Comparison of ENCODE assay signal across 13 cellular contexts in genomic region chr13:95154441-95154886, GRCh38.
DNase-seq lines count a peak whose midpoint lies in the region; ATAC-seq, FAIRE-seq and TF ChIP-seq lines count a peak whose summit lies in the region.
"Had no signal": no experiment of that assay in that cellular context is flagged by ENCODE, and none has a peak within 500 bp of the region (broad histone marks: within the 10 kb centered on the region; RNA-seq: fewer than 3 reads in every experiment).

No MANE protein-coding gene starts in this region.

- CTCF ChIA-PET in WTC11 (lab: Charles Lee), result interaction anchor here (0.6 to 3.3 kb wide), 5 partner anchors 35 to 493 kb away, joined by 3 to 12 read pairs (median 5); no protein-coding TSS in a partner anchor

- DNase-seq in COLO668 (lab: John Stamatoyannopoulos, UW; ENCODE audit: unreplicated experiment), result peak; percentile 39
- DNase-seq in NCI-H1417 treated with DMSO at 0.1 percent for 48 hours (lab: John Stamatoyannopoulos, UW), result peak; percentile 91
- no peak for DNase-seq in WTC11 (ENCODE audit: low spot score)
- DNase-seq in glomerular endothelial cell (ENCODE audit: extremely low read depth, low read depth, low spot score), result peak; percentile 60
- no peak for DNase-seq in H54 (ENCODE audit: insufficient read length, low spot score)
- no peak for DNase-seq in caudate nucleus (lab: John Stamatoyannopoulos, UW)
- DNase-seq: activated CD4-positive, CD25-positive, alpha-beta regulatory T cell treated with anti-CD3 and anti-CD28 coated beads, Interleukin-2, amount 50 U/mL, for 72 hours; body of pancreas; erythroblast; GDM1; stimulated activated naive B cell treated with anti-CD40 and anti-IgM and Interleukin-4, amounts not matched to agents 10 μg/mL and 1 μg/mL and 100 μg/mL, for 72 hours had no signal

- POLR2A ChIA-PET in WTC11 (lab: Charles Lee), result no interaction called here

- H3K4me3 Mint-ChIP-seq in WTC11, result peak overlapping the region; percentile 30; the same call in 1 of the 2 replicates
- H3K4me3 Mint-ChIP-seq: stimulated activated naive B cell treated with anti-CD40 and anti-IgM and Interleukin-4, amounts not matched to agents 10 μg/mL and 1 μg/mL and 100 μg/mL, for 72 hours had no signal

- no peak for FAIRE-seq in H54 (lab: Jason Lieb, UNC)

- no peak for ATAC-seq in WTC11
- no peak for ATAC-seq in GM21360 (IDR thresholded peaks at IDR 0.05; ENCODE audit: unreplicated experiment)
- ATAC-seq in HG02588 (IDR thresholded peaks at IDR 0.05; ENCODE audit: unreplicated experiment), result no peak
- ATAC-seq: body of pancreas; stimulated activated naive B cell treated with anti-CD40 and anti-IgM and Interleukin-4, amounts not matched to agents 10 μg/mL and 1 μg/mL and 100 μg/mL, for 72 hours had no signal

- H3K27ac ChIP-seq in caudate nucleus (ENCODE audit: low read depth, low read length), result no peak overlapping the region
- H3K27ac ChIP-seq: body of pancreas had no signal

- H3K27me3 Mint-ChIP-seq in WTC11 (ENCODE audit: low read depth), result peaks cover 25% of the 10 kb centered on the region
- H3K27me3 Mint-ChIP-seq: stimulated activated naive B cell treated with anti-CD40 and anti-IgM and Interleukin-4, amounts not matched to agents 10 μg/mL and 1 μg/mL and 100 μg/mL, for 72 hours had no signal

- TF ChIP-seq CTCF in WTC11 (IDR thresholded peaks at IDR 0.05), result no peak

- no peak for TF ChIP-seq POLR2A in H54 (IDR thresholded peaks at IDR 0.05; ENCODE audit: low read depth, low read length)

- H3K4me1 Mint-ChIP-seq in WTC11, result peaks cover 41% of the 10 kb centered on the region
- H3K4me1 Mint-ChIP-seq: stimulated activated naive B cell treated with anti-CD40 and anti-IgM and Interleukin-4, amounts not matched to agents 10 μg/mL and 1 μg/mL and 100 μg/mL, for 72 hours had no signal

- no peak overlapping the region for H3K27ac Mint-ChIP-seq in WTC11
- H3K27ac Mint-ChIP-seq: stimulated activated naive B cell treated with anti-CD40 and anti-IgM and Interleukin-4, amounts not matched to agents 10 μg/mL and 1 μg/mL and 100 μg/mL, for 72 hours had no signal

- H3K36me3 Mint-ChIP-seq in WTC11, result no peaks in the 10 kb centered on the region

- no peaks in the 10 kb centered on the region for H3K9me3 Mint-ChIP-seq in WTC11
- H3K9me3 Mint-ChIP-seq: stimulated activated naive B cell treated with anti-CD40 and anti-IgM and Interleukin-4, amounts not matched to agents 10 μg/mL and 1 μg/mL and 100 μg/mL, for 72 hours had no signal

TF ChIP-seq in WTC11, 78 proteins besides CTCF, POLR2A, EP300 and RAD21:
- TF ChIP-seq, protein P1, sequence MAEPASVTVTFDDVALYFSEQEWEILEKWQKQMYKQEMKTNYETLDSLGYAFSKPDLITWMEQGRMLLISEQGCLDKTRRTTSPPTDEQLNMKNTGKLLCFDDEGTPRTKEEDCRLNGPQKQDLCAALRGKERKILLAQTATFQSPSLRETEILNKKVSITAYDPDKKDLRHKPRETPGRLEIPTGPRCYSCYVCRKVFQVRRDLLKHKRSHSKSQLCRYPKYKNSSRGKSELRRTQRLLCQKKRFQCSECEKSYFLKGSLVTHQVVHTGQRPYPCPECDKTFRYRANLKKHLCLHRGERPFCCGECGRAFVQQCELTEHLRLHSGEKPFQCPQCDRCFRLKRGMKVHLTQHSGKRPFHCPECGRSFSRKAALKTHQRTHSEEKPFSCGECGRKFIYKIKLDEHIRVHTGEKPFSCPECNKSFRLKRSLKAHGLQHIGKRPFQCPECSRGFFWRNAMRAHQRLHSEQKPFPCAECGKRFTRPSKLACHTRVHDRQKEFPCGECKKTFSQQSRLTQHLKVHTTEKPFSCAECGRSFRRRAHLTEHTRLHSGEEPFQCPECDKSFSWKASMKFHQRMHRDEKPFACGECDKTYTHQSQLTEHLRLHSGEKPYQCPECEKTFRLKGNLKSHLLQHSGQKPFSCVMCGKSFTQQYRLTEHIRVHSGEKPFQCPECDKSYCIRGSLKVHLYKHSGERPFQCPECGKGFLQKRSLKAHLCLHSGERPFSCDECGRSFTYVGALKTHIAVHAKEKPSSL (CRISPR knock-in tag; conservative IDR thresholded peaks at IDR 0.05), result no peak
- no peak for TF ChIP-seq PRRX2 (CRISPR knock-in tag; IDR thresholded peaks at IDR 0.05)
- TF ChIP-seq SOX15 (CRISPR knock-in tag; IDR thresholded peaks at IDR 0.05), result no peak
- TF ChIP-seq, protein P2, sequence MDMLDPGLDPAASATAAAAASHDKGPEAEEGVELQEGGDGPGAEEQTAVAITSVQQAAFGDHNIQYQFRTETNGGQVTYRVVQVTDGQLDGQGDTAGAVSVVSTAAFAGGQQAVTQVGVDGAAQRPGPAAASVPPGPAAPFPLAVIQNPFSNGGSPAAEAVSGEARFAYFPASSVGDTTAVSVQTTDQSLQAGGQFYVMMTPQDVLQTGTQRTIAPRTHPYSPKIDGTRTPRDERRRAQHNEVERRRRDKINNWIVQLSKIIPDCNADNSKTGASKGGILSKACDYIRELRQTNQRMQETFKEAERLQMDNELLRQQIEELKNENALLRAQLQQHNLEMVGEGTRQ (CRISPR knock-in tag; IDR thresholded peaks at IDR 0.05), result no peak
- no peak for TF ChIP-seq ZBTB21 (CRISPR knock-in tag; IDR thresholded peaks at IDR 0.05; ENCODE audit: borderline replicate concordance)
- no peak for TF ChIP-seq SP1 (CRISPR knock-in tag; conservative IDR thresholded peaks at IDR 0.05)
- no peak for TF ChIP-seq ZNF423 (CRISPR knock-in tag; IDR thresholded peaks at IDR 0.05)
- TF ChIP-seq ATF2 (CRISPR knock-in tag; IDR thresholded peaks at IDR 0.05; ENCODE audit: borderline replicate concordance, low read depth), result no peak
- no peak for TF ChIP-seq AFF4 (CRISPR knock-in tag; IDR thresholded peaks at IDR 0.05; ENCODE audit: borderline replicate concordance)
- TF ChIP-seq, protein P3, sequence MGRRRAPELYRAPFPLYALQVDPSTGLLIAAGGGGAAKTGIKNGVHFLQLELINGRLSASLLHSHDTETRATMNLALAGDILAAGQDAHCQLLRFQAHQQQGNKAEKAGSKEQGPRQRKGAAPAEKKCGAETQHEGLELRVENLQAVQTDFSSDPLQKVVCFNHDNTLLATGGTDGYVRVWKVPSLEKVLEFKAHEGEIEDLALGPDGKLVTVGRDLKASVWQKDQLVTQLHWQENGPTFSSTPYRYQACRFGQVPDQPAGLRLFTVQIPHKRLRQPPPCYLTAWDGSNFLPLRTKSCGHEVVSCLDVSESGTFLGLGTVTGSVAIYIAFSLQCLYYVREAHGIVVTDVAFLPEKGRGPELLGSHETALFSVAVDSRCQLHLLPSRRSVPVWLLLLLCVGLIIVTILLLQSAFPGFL (CRISPR knock-in tag; IDR thresholded peaks at IDR 0.05; ENCODE audit: borderline replicate concordance), result no peak
- no peak for TF ChIP-seq NFYB (CRISPR knock-in tag; conservative IDR thresholded peaks at IDR 0.05; ENCODE audit: low read depth)
- TF ChIP-seq ZNF396 (CRISPR knock-in tag; IDR thresholded peaks at IDR 0.05; ENCODE audit: borderline replicate concordance), result no peak
- no peak for TF ChIP-seq TEAD1 (CRISPR knock-in tag; IDR thresholded peaks at IDR 0.05)
- TF ChIP-seq EMX1 (CRISPR knock-in tag; IDR thresholded peaks at IDR 0.05), result no peak
- TF ChIP-seq, protein P4, sequence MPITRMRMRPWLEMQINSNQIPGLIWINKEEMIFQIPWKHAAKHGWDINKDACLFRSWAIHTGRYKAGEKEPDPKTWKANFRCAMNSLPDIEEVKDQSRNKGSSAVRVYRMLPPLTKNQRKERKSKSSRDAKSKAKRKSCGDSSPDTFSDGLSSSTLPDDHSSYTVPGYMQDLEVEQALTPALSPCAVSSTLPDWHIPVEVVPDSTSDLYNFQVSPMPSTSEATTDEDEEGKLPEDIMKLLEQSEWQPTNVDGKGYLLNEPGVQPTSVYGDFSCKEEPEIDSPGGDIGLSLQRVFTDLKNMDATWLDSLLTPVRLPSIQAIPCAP (CRISPR knock-in tag; IDR thresholded peaks at IDR 0.05), result no peak
- no peak for TF ChIP-seq NR3C1 (CRISPR knock-in tag; conservative IDR thresholded peaks at IDR 0.05; ENCODE audit: low read depth)
- no peak for TF ChIP-seq ELF4 (CRISPR knock-in tag; IDR thresholded peaks at IDR 0.05; ENCODE audit: low read depth)
TF ChIP-seq in WTC11: peak in this region for 0.

Comparison
In these comparisons a context has a peak if more than half of its experiments do, and no peak if none do; other contexts are left out.
1. DNase-seq: peak in COLO668 (single experiment), NCI-H1417 treated with DMSO at 0.1 percent for 48 hours (single experiment) and glomerular endothelial cell (single experiment); none in WTC11 (single experiment), H54 (single experiment) and caudate nucleus (0 of 61).